Comparison of ENCODE assay signal across 22 cellular contexts in genomic region chr13:35557475-35557874, GRCh38.
"Had no signal": no experiment of that assay in that cellular context is flagged by ENCODE, and none has a peak within 500 bp of the region (broad histone marks: within the 10 kb centered on the region; RNA-seq: fewer than 3 reads in every experiment).

No MANE protein-coding gene starts in this region.

- ATAC-seq: left ventricle myocardium superior; lower lobe of right lung; naive thymus-derived CD8-positive, alpha-beta T cell; stimulated activated effector memory CD8-positive, alpha-beta T cell treated with anti-CD3 and anti-CD28 coated beads, Interleukin-12 subunit alpha, Interleukin-12 subunit beta, amount 100 ng/mL, for 72 hours had no signal

- DNase-seq: dermis blood vessel endothelial cell; hypothalamus; immature natural killer cell; islet precursor cell; kidney glomerular epithelial cell; left ventricle myocardium superior; lower lobe of right lung; naive thymus-derived CD8-positive, alpha-beta T cell; nephron progenitor cell; nucleus accumbens; sigmoid colon; stimulated activated CD4-positive, alpha-beta T cell treated with anti-CD3 and anti-CD28 coated beads, Interleukin-2, amount 100 ng/mL, for 24 hours; stimulated activated CD4-positive, alpha-beta T cell treated with anti-CD3 and anti-CD28 coated beads, Interleukin-4, amount 100 ng/mL, for 24 hours; stimulated activated naive CD4-positive, alpha-beta T cell treated with Interleukin-2 at 50 U/mL for 16 hours; stomach; thyroid gland; trophoblast cell had no signal

- FAIRE-seq: frontal cortex had no signal

- H3K36me3 ChIP-seq: lower lobe of right lung, prostate gland, right atrium auricular region, stomach, thyroid gland, vagina had no signal

- H3K27ac ChIP-seq: lower lobe of right lung, prostate gland, right atrium auricular region, sigmoid colon, stomach, thyroid gland, vagina had no signal

- H3K4me1 ChIP-seq: lower lobe of right lung, prostate gland, right atrium auricular region, sigmoid colon, stomach, thyroid gland, vagina had no signal

- H3K4me3 ChIP-seq: lower lobe of right lung, prostate gland, right atrium auricular region, sigmoid colon, stomach, thyroid gland, vagina had no signal

- H3K27me3 ChIP-seq: right atrium auricular region, sigmoid colon, stomach, thyroid gland, vagina had no signal

- H3K9me3 ChIP-seq: lower lobe of right lung, prostate gland, right atrium auricular region, sigmoid colon, stomach, thyroid gland, vagina had no signal
